ENCODE assay signal across 16 cellular contexts in the genomic region with DNA sequence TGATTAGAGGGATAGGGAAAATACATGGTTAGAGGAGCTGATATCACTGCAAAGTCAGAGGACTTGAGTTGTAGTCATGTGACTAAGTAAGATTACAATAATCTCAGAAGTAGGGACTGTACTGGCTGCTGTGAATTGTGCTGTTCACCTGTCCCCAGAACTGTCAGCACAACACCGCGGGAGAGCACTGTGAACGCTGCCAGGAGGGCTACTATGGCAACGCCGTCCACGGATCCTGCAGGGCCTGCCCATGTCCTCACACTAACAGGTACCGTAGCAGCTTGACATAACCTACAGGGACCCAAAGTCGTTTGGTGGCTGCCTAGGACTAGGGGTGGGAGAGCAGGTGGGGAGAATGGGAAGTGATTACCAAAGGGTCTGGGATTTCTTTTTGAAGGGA.
DNase-seq lines count a peak whose midpoint lies in the region; ATAC-seq and TF ChIP-seq lines count a peak whose summit lies in the region.
"Had no signal": no experiment of that assay in that cellular context is flagged by ENCODE, and none has a peak within 500 bp of the region (broad histone marks: within the 10 kb centered on the region; RNA-seq: fewer than 3 reads in every experiment).

No MANE protein-coding gene starts in this region.

- WGBS in heart left ventricle, 4 donors: 54 to 64% (median 58%) methylated on average over 8 of the region's 8 CpGs
- 85% methylated on average over 8 of the region's 8 CpGs for WGBS in esophagus muscularis mucosa
- 88% methylated on average over 5 of the region's 8 CpGs for WGBS in right lobe of liver (ENCODE audit: insufficient coverage, low coverage, low lambda C conversion rate, missing lambda C conversion rate)

- no peak for TF ChIP-seq POLR2A in heart left ventricle (IDR thresholded peaks at IDR 0.05)
- TF ChIP-seq POLR2A in esophagus muscularis mucosa (IDR thresholded peaks at IDR 0.05; ENCODE audit: low read depth): no peak
- TF ChIP-seq POLR2A in uterus (IDR thresholded peaks at IDR 0.05): no peak
- no peak for TF ChIP-seq POLR2A in right lobe of liver (IDR thresholded peaks at IDR 0.05)

- H3K27ac ChIP-seq in heart left ventricle (no peak overlapping the region), left ventricle myocardium inferior (replicated peaks) (no peak overlapping the region), esophagus muscularis mucosa (replicated peaks in 1 of 4) (no peak overlapping the region), uterus (peak overlapping the region; percentile 87 to 93), right lobe of liver (no peak overlapping the region)

- DNase-seq in heart left ventricle (no peak), left ventricle myocardium inferior (no peak), NCI-H69 (lab: John Stamatoyannopoulos, UW) (peak; percentile 97), esophagus muscularis mucosa (ENCODE audit: extremely low spot score) (peak; percentile 60), uterus (no peak), kidney glomerular epithelial cell (lab: John Stamatoyannopoulos, UW) (no peak), right lobe of liver (no peak)
- DNase-seq: activated CD4-positive, CD25-positive, alpha-beta regulatory T cell treated with anti-CD3 and anti-CD28 coated beads, Interleukin-2, amount 50 U/mL, for 72 hours; activated CD8-positive, alpha-beta memory T cell treated with anti-CD3 and anti-CD28 coated beads, Interleukin-2, amount 50 U/mL, for 4 hours; cerebellar nuclear complex; PC-3; stimulated activated naive CD8-positive, alpha-beta T cell treated with anti-CD3 and anti-CD28 coated beads, Interleukin-15, Interleukin-2, amounts not matched to agents 100 U/mL and 50 U/mL, for 24 hours had no signal

- H3K9me3 ChIP-seq in heart left ventricle (no peaks in the 10 kb centered on the region), left ventricle myocardium inferior (replicated peaks) (no peaks in the 10 kb centered on the region), esophagus muscularis mucosa (no peaks in the 10 kb centered on the region), uterus (no peaks in the 10 kb centered on the region), right lobe of liver (no peaks in the 10 kb centered on the region)

- no peak overlapping the region for H3K4me3 ChIP-seq in heart left ventricle
- no peak overlapping the region for H3K4me3 ChIP-seq in left ventricle myocardium inferior
- no peak overlapping the region for H3K4me3 ChIP-seq in esophagus muscularis mucosa
- no peak overlapping the region for H3K4me3 ChIP-seq in uterus
- H3K4me3 ChIP-seq in right lobe of liver: no peak overlapping the region
- H3K4me3 ChIP-seq: GM23338, smooth muscle cell had no signal

- H3K36me3 ChIP-seq in heart left ventricle (peaks cover 0 to 8% (median 0%) of the 10 kb centered on the region in 9 donors), left ventricle myocardium inferior (peaks cover 3% of the 10 kb centered on the region), esophagus muscularis mucosa (peaks cover 0 to 13% (median 0%) of the 10 kb centered on the region in 4 donors), uterus (no peaks in the 10 kb centered on the region), right lobe of liver (no peaks in the 10 kb centered on the region)

- no peak for TF ChIP-seq CTCF in heart left ventricle (IDR thresholded peaks at IDR 0.05)
- TF ChIP-seq CTCF in left ventricle myocardium inferior (IDR thresholded peaks at IDR 0.05; ENCODE audit: borderline replicate concordance): no peak
- TF ChIP-seq CTCF in esophagus muscularis mucosa (IDR thresholded peaks at IDR 0.05): no peak
- no peak for TF ChIP-seq CTCF in uterus (IDR thresholded peaks at IDR 0.05)
- no peak for TF ChIP-seq CTCF in right lobe of liver (IDR thresholded peaks at IDR 0.05)

- peak; percentile 39 to 69 (median 52) for ATAC-seq in heart left ventricle
- no peak for ATAC-seq in HG03108 (IDR thresholded peaks at IDR 0.05; ENCODE audit: unreplicated experiment)
- ATAC-seq in right lobe of liver: no peak
- ATAC-seq: GM23338; HepG2; PC-3; stimulated activated naive CD8-positive, alpha-beta T cell treated with anti-CD3 and anti-CD28 coated beads, Interleukin-15, Interleukin-2, amounts not matched to agents 100 U/mL and 50 U/mL, for 24 hours had no signal

- H3K27me3 ChIP-seq in heart left ventricle: no peaks in the 10 kb centered on the region
- H3K27me3 ChIP-seq in left ventricle myocardium inferior (ENCODE audit: low read depth): no peaks in the 10 kb centered on the region
- no peaks in the 10 kb centered on the region for H3K27me3 ChIP-seq in esophagus muscularis mucosa
- no peaks in the 10 kb centered on the region for H3K27me3 ChIP-seq in uterus
- no peaks in the 10 kb centered on the region for H3K27me3 ChIP-seq in right lobe of liver

- H3K4me1 ChIP-seq in heart left ventricle (peaks cover 0 to 12% (median 0%) of the 10 kb centered on the region in 12 donors), left ventricle myocardium inferior (peaks cover 13% of the 10 kb centered on the region), esophagus muscularis mucosa (peaks cover 0 to 25% (median 18%) of the 10 kb centered on the region in 4 donors), uterus (peaks cover 3 to 7% of the 10 kb centered on the region in 2 donors), right lobe of liver (peaks cover 0 to 6% (median 1%) of the 10 kb centered on the region in 4 donors)

- intact Hi-C loops in heart left ventricle (cut with DNase I) (no loop called here), left ventricle myocardium inferior (cut with micrococcal nuclease) (no loop called here), esophagus muscularis mucosa (cut with DNase I) (no loop called here), uterus (cut with DNase I; ENCODE audit: low total_unique reads) (no loop called here), right lobe of liver (cut with DNase I) (no loop called here)

- TF ChIP-seq EP300 in esophagus muscularis mucosa (IDR thresholded peaks at IDR 0.05): no peak

Comparison
In these comparisons a context has a peak if more than half of its experiments do, and no peak if none do; other contexts are left out.
1. ATAC-seq: peak in heart left ventricle (4 of 4); none in HG03108 (single experiment) and right lobe of liver (0 of 4).
2. DNase-seq: peak in NCI-H69 (single experiment) and esophagus muscularis mucosa (single experiment); none in heart left ventricle (0 of 5), left ventricle myocardium inferior (single experiment), uterus (0 of 2), kidney glomerular epithelial cell (single experiment) and right lobe of liver (0 of 3).
3. H3K27ac ChIP-seq: peak in uterus (2 of 2); none in heart left ventricle (0 of 12), left ventricle myocardium inferior (single experiment), esophagus muscularis mucosa (0 of 4) and right lobe of liver (0 of 3).